Comparison of ENCODE assay signal across 18 cellular contexts in genomic region chr6:54308240-54308639, GRCh38. TPM values are rescaled to one million over a fixed set of nuclear protein-coding genes. Genes with fewer than 3 reads are reported as not detected.
DNase-seq lines count a peak whose midpoint lies in the region; ATAC-seq and TF ChIP-seq lines count a peak whose summit lies in the region.
"Had no signal": no experiment of that assay in that cellular context is flagged by ENCODE, and none has a peak within 500 bp of the region (broad histone marks: within the 10 kb centered on the region; RNA-seq: fewer than 3 reads in every experiment).

TINAG (plus strand) TSS chr6:54308441; CDS start chr6:54308551, 110 bp downstream.

- H3K27me3 ChIP-seq in kidney epithelial cell (ENCODE audit: control insufficient read depth, insufficient read depth, low read length): no peaks in the 10 kb centered on the region
- H3K27me3 ChIP-seq in suprapubic skin: no peaks in the 10 kb centered on the region
- H3K27me3 ChIP-seq in esophagus muscularis mucosa: no peaks in the 10 kb centered on the region
- no peaks in the 10 kb centered on the region for H3K27me3 ChIP-seq in foreskin keratinocyte
- H3K27me3 ChIP-seq: brain microvascular endothelial cell had no signal

- DNase-seq in kidney epithelial cell (ENCODE audit: low read depth): no peak
- no peak for DNase-seq in suprapubic skin (ENCODE audit: low spot score in 2 of 2)
- DNase-seq in esophagus muscularis mucosa (ENCODE audit: extremely low spot score): no peak
- DNase-seq in glutamatergic neuron: no peak
- no peak for DNase-seq in foreskin keratinocyte
- DNase-seq: activated B cell treated with CpG ODN at 0.5 μM for 24 hours; activated naive CD4-positive, alpha-beta T cell treated with anti-CD3 and anti-CD28 coated beads, Interleukin-2, amount 10 ng/mL, durations not matched to agents 7 days and 5 days; AML-193; brain microvascular endothelial cell; DMS79 treated with DMSO at 0.1 percent for 48 hours; effector CD4-positive, alpha-beta T cell; foreskin fibroblast; NCI-H510A treated with DMSO at 0.1 percent for 48 hours; occipital lobe had no signal

- WGBS in suprapubic skin: 78% methylated on average over 2 of the region's 2 CpGs
- WGBS in esophagus muscularis mucosa: 91% methylated on average over 2 of the region's 2 CpGs

- TF ChIP-seq POLR2A in GM18505 (IDR thresholded peaks at IDR 0.05; ENCODE audit: borderline replicate concordance, extremely low read depth, insufficient read depth, insufficient read length): no peak
- no peak for TF ChIP-seq POLR2A in suprapubic skin (IDR thresholded peaks at IDR 0.05)
- TF ChIP-seq POLR2A in esophagus muscularis mucosa (IDR thresholded peaks at IDR 0.05; ENCODE audit: low read depth): no peak

- H3K27ac Mint-ChIP-seq in glutamatergic neuron (ENCODE audit: unreplicated experiment): no peak within 1 kb of the TSS
- H3K27ac Mint-ChIP-seq: activated B cell treated with CpG ODN at 0.5 μM for 24 hours; activated naive CD4-positive, alpha-beta T cell treated with anti-CD3 and anti-CD28 coated beads, Interleukin-2, amount 10 ng/mL, durations not matched to agents 7 days and 5 days had no signal

- TF ChIP-seq EP300 in suprapubic skin (IDR thresholded peaks at IDR 0.05) (no peak), esophagus muscularis mucosa (IDR thresholded peaks at IDR 0.05) (no peak)

- H3K27ac ChIP-seq in suprapubic skin (no peak within 1 kb of the TSS), esophagus muscularis mucosa (replicated peaks in 1 of 4) (no peak within 1 kb of the TSS), foreskin keratinocyte (no peak within 1 kb of the TSS)
- H3K27ac ChIP-seq: brain microvascular endothelial cell had no signal

- no peaks in the 10 kb centered on the region for H3K4me1 ChIP-seq in suprapubic skin
- no peaks in the 10 kb centered on the region for H3K4me1 ChIP-seq in esophagus muscularis mucosa
- H3K4me1 ChIP-seq in foreskin keratinocyte: no peaks in the 10 kb centered on the region

- ATAC-seq in GM18505 (IDR thresholded peaks at IDR 0.05; ENCODE audit: unreplicated experiment): peak; percentile 29
- peak; percentile 33 for ATAC-seq in GM21447 (IDR thresholded peaks at IDR 0.05; ENCODE audit: unreplicated experiment)
- ATAC-seq in HG03342 (IDR thresholded peaks at IDR 0.05; ENCODE audit: unreplicated experiment): peak; percentile 46
- no peak for ATAC-seq in foreskin keratinocyte

- H3K36me3 ChIP-seq in kidney epithelial cell (ENCODE audit: control insufficient read depth, insufficient read depth, low read length) (no peaks in the 10 kb centered on the region), suprapubic skin (no peaks in the 10 kb centered on the region), esophagus muscularis mucosa (no peaks in the 10 kb centered on the region)
- H3K36me3 ChIP-seq: brain microvascular endothelial cell had no signal

- H3K27me3 Mint-ChIP-seq in glutamatergic neuron (ENCODE audit: unreplicated experiment): no peaks in the 10 kb centered on the region
- H3K27me3 Mint-ChIP-seq: activated B cell treated with CpG ODN at 0.5 μM for 24 hours; activated naive CD4-positive, alpha-beta T cell treated with anti-CD3 and anti-CD28 coated beads, Interleukin-2, amount 10 ng/mL, durations not matched to agents 7 days and 5 days had no signal

- intact Hi-C loops in esophagus muscularis mucosa (cut with DNase I): no loop called here

- H3K4me1 Mint-ChIP-seq in glutamatergic neuron (ENCODE audit: low read depth, unreplicated experiment): no peaks in the 10 kb centered on the region
- H3K4me1 Mint-ChIP-seq: activated B cell treated with CpG ODN at 0.5 μM for 24 hours; activated naive CD4-positive, alpha-beta T cell treated with anti-CD3 and anti-CD28 coated beads, Interleukin-2, amount 10 ng/mL, durations not matched to agents 7 days and 5 days had no signal

- no peaks in the 10 kb centered on the region for H3K36me3 Mint-ChIP-seq in glutamatergic neuron (ENCODE audit: unreplicated experiment)
- H3K36me3 Mint-ChIP-seq: activated naive CD4-positive, alpha-beta T cell treated with anti-CD3 and anti-CD28 coated beads, Interleukin-2, amount 10 ng/mL, durations not matched to agents 7 days and 5 days had no signal

- H3K4me3 Mint-ChIP-seq in glutamatergic neuron (ENCODE audit: unreplicated experiment): no peak within 1 kb of the TSS
- H3K4me3 Mint-ChIP-seq: activated B cell treated with CpG ODN at 0.5 μM for 24 hours; activated naive CD4-positive, alpha-beta T cell treated with anti-CD3 and anti-CD28 coated beads, Interleukin-2, amount 10 ng/mL, durations not matched to agents 7 days and 5 days had no signal

- H3K4me3 ChIP-seq in kidney epithelial cell (ENCODE audit: low read depth, low read length): peak within 1 kb of the TSS; percentile 32
- no peak within 1 kb of the TSS for H3K4me3 ChIP-seq in suprapubic skin
- no peak within 1 kb of the TSS for H3K4me3 ChIP-seq in esophagus muscularis mucosa

- no peaks in the 10 kb centered on the region for H3K9me3 Mint-ChIP-seq in glutamatergic neuron (ENCODE audit: unreplicated experiment)
- H3K9me3 Mint-ChIP-seq: activated B cell treated with CpG ODN at 0.5 μM for 24 hours had no signal

- TF ChIP-seq CTCF in kidney epithelial cell (IDR thresholded peaks at IDR 0.05; ENCODE audit: insufficient read depth, low read length, poor library complexity, severe bottlenecking): no peak
- TF ChIP-seq CTCF in suprapubic skin (IDR thresholded peaks at IDR 0.05): no peak
- no peak for TF ChIP-seq CTCF in esophagus muscularis mucosa (IDR thresholded peaks at IDR 0.05)
- no peak for TF ChIP-seq CTCF in glutamatergic neuron (IDR thresholded peaks at IDR 0.05; ENCODE audit: partially characterized antibody, unreplicated experiment)
- TF ChIP-seq CTCF in foreskin keratinocyte (conservative IDR thresholded peaks at IDR 0.05): no peak

- H3K9me3 ChIP-seq in suprapubic skin: no peaks in the 10 kb centered on the region
- H3K9me3 ChIP-seq in esophagus muscularis mucosa: no peaks in the 10 kb centered on the region

RNA-seq across cellular contexts. Expression of gene TINAG, which starts in this region (rescaled TPM):
- total RNA-seq in kidney epithelial cell (0.75 and 1.3 TPM in 2 replicates), suprapubic skin (not detected), esophagus muscularis mucosa (not detected), glutamatergic neuron (ENCODE audit: unreplicated experiment) (not detected), foreskin keratinocyte (not detected in 2 replicates)
- polyA plus RNA-seq in foreskin keratinocyte: not detected in 2 replicates
- total RNA-seq: activated B cell treated with CpG ODN at 0.5 μM for 24 hours, lung microvascular endothelial cell had no signal
